ENCODE assay signal across 18 cellular contexts in the genomic region with DNA sequence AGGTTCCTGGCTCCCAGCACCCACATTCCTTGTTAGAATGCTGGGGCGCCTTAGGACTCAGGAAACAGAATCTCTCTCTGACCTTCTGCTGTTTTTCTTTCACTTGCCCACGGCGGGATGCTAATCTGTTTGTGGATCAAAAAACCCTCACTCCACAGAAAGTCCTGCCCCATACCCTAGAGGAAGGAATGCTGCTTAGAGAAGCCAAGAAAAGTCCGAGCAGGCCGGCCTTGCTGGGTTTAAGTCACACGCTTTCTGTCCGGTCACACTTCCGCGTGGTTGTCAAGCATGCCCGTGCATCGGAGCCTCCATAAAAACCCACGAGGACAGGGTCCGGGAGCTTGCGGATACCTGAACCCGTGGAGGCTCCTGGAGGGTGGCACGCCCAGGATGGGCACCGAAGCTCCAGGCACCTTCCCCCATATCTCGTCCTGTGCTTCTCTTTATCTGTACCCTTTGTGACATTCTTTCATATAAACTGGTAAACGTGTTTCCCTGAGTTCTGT.
DNase-seq lines count a peak whose midpoint lies in the region; ATAC-seq, FAIRE-seq and TF ChIP-seq lines count a peak whose summit lies in the region.
"Had no signal": no experiment of that assay in that cellular context is flagged by ENCODE, and none has a peak within 500 bp of the region (broad histone marks: within the 10 kb centered on the region; RNA-seq: fewer than 3 reads in every experiment).

No MANE protein-coding gene starts in this region.

- H3K27ac Mint-ChIP-seq in GM23338 = no peak overlapping the region
- no peak overlapping the region for H3K27ac Mint-ChIP-seq in T-helper 2 cell treated with Interferon-gamma antibody and Interleukin-4, amounts not matched to agents 5 μg/mL and 100 μg/mL, for 36 hours

- WGBS in heart left ventricle, 4 donors = 88 to 92% (median 90%) methylated on average over 19 of the region's 19 CpGs
- WGBS in small intestine, 3 donors = 59 to 81% (median 72%) methylated on average over 19 of the region's 19 CpGs

- TF ChIP-seq CTCF in heart left ventricle (IDR thresholded peaks at IDR 0.05) (no peak), GM23338 (conservative IDR thresholded peaks at IDR 0.05; ENCODE audit: low read depth in 2 of 2) (no peak)

- peak overlapping the region in 1 of 2 donors; percentile 1 for H3K9ac ChIP-seq in duodenal mucosa (ENCODE audit: low read depth in 1 of 2, low read length in 2 of 2)
- H3K9ac ChIP-seq: KMS-11 had no signal

- DNase-seq in heart left ventricle (no peak), Right ventricle myocardium superior (no peak), GM23338 (ENCODE audit: low spot score) (peak; percentile 34), small intestine (no peak)
- DNase-seq in activated T-cell treated with anti-CD3 and anti-CD28 coated beads, Interleukin-2, amount 50 U/mL, for 1 hour = no peak
- no peak for DNase-seq in T-helper 2 cell treated with Interferon-gamma antibody and Interleukin-4, amounts not matched to agents 5 μg/mL and 100 μg/mL, for 36 hours (ENCODE audit: low spot score)
- DNase-seq: 8988T, DMS 273 treated with DMSO at 0.1 percent for 48 hours, MM.1S, NCI-H1092 treated with DMSO at 0.1 percent for 48 hours, NCI-H226, NCI-H524 treated with DMSO at 0.1 percent for 48 hours, SHP77 treated with DMSO at 0.1 percent for 48 hours had no signal

- ATAC-seq in heart left ventricle = no peak
- ATAC-seq in Right ventricle myocardium superior (ENCODE audit: poor library complexity) = no peak
- peak; percentile 16 for ATAC-seq in GM23338
- no peak for ATAC-seq in SK-N-SH treated with all-trans-retinoic acid at 6 μM for 48 hours

- H3K36me3 Mint-ChIP-seq in GM23338 (ENCODE audit: low read depth) = no peaks in the 10 kb centered on the region
- no peaks in the 10 kb centered on the region for H3K36me3 Mint-ChIP-seq in T-helper 2 cell treated with Interferon-gamma antibody and Interleukin-4, amounts not matched to agents 5 μg/mL and 100 μg/mL, for 36 hours (ENCODE audit: low read depth)

- H3K36me3 ChIP-seq in heart left ventricle = no peaks in the 10 kb centered on the region
- H3K36me3 ChIP-seq in GM23338 (ENCODE audit: insufficient read depth) = no peaks in the 10 kb centered on the region
- no peaks in the 10 kb centered on the region for H3K36me3 ChIP-seq in duodenal mucosa (ENCODE audit: control insufficient read depth in 1 of 2, insufficient read depth in 2 of 2, low read length in 2 of 2)
- H3K36me3 ChIP-seq in small intestine (ENCODE audit: control insufficient read depth in 2 of 2, insufficient read depth in 2 of 2, low read length in 2 of 2) = no peaks in the 10 kb centered on the region

- H3K9me3 ChIP-seq in heart left ventricle = peaks cover 0 to 3% (median 0%) of the 10 kb centered on the region in 12 donors
- H3K9me3 ChIP-seq in duodenal mucosa (ENCODE audit: control insufficient read depth in 1 of 2, low read length in 2 of 2) = no peaks in the 10 kb centered on the region
- no peaks in the 10 kb centered on the region for H3K9me3 ChIP-seq in small intestine (ENCODE audit: control insufficient read depth, low read depth)

- FAIRE-seq in small intestine (lab: Jason Lieb, UNC) = no peak
- FAIRE-seq: H54, RCC 7860 had no signal

- H3K27me3 ChIP-seq in heart left ventricle (no peaks in the 10 kb centered on the region), GM23338 (ENCODE audit: insufficient read depth) (no peaks in the 10 kb centered on the region), duodenal mucosa (ENCODE audit: control insufficient read depth in 1 of 2, insufficient read depth in 2 of 2, low read length in 2 of 2) (no peaks in the 10 kb centered on the region), small intestine (ENCODE audit: control insufficient read depth in 2 of 2, insufficient read depth in 2 of 2, low read length in 2 of 2) (no peaks in the 10 kb centered on the region)

- H3K9me2 ChIP-seq in GM23338 (ENCODE audit: insufficient read depth) = no peaks in the 10 kb centered on the region

- no peak overlapping the region for H3K4me2 ChIP-seq in GM23338
- H3K4me2 ChIP-seq: KMS-11 had no signal

- H3K4me3 ChIP-seq in heart left ventricle (no peak overlapping the region), GM23338 (no peak overlapping the region), duodenal mucosa (ENCODE audit: low read depth in 1 of 2, low read length in 2 of 2) (peak overlapping the region in 1 of 2 donors; percentile 44), small intestine (ENCODE audit: low read depth in 1 of 2, low read length in 2 of 2) (no peak overlapping the region)

- H3F3A ChIP-seq in GM23338 (replicated peaks; ENCODE audit: low read depth) = no peaks in the 10 kb centered on the region

- H4K20me1 ChIP-seq in GM23338 (replicated peaks; ENCODE audit: insufficient read depth) = no peaks in the 10 kb centered on the region

- H3K4me1 ChIP-seq in heart left ventricle = peaks cover 0 to 6% (median 0%) of the 10 kb centered on the region in 12 donors
- H3K4me1 ChIP-seq in GM23338 (ENCODE audit: insufficient read depth) = 0 out of 2 replicates have a peak, but pooled peaks cover 3% of the 10 kb centered on the region
- peaks cover 22% of the 10 kb centered on the region in 2 donors for H3K4me1 ChIP-seq in duodenal mucosa (ENCODE audit: control insufficient read depth in 1 of 2, insufficient read depth in 2 of 2, low read length in 2 of 2)
- peaks cover 0 to 5% of the 10 kb centered on the region in 2 donors for H3K4me1 ChIP-seq in small intestine (ENCODE audit: control insufficient read depth in 2 of 2, insufficient read depth in 1 of 2, low read depth in 1 of 2, low read length in 1 of 2)

- H3K9me3 Mint-ChIP-seq in GM23338 = no peaks in the 10 kb centered on the region; the same call in 2 of the 3 replicates
- H3K9me3 Mint-ChIP-seq in T-helper 2 cell treated with Interferon-gamma antibody and Interleukin-4, amounts not matched to agents 5 μg/mL and 100 μg/mL, for 36 hours = no peaks in the 10 kb centered on the region

- H3K79me2 ChIP-seq in GM23338 (replicated peaks; ENCODE audit: insufficient read depth) = no peaks in the 10 kb centered on the region

- H2AFZ ChIP-seq in GM23338 = no peak overlapping the region

- H3K4me1 Mint-ChIP-seq in GM23338 = peaks cover 40% of the 10 kb centered on the region
- H3K4me1 Mint-ChIP-seq in T-helper 2 cell treated with Interferon-gamma antibody and Interleukin-4, amounts not matched to agents 5 μg/mL and 100 μg/mL, for 36 hours (ENCODE audit: low read depth) = no peaks in the 10 kb centered on the region

- intact Hi-C loops in heart left ventricle (cut with DNase I) = no loop called here
- intact Hi-C loops in Right ventricle myocardium superior (cut with DNase I) = no loop called here

- H3K27ac ChIP-seq in heart left ventricle (peak overlapping the region in 7 of 12 donors; percentile 60 to 83 (median 77)), GM23338 (ENCODE audit: low read depth) (no peak overlapping the region), duodenal mucosa (ENCODE audit: low read depth, low read length) (peak overlapping the region; percentile 76), small intestine (ENCODE audit: low read depth in 1 of 2, low read length in 1 of 2) (peak overlapping the region; percentile 95 to 96)
- H3K27ac ChIP-seq: KMS-11 had no signal

- peaks cover 14% of the 10 kb centered on the region for H3K27me3 Mint-ChIP-seq in GM23338 (ENCODE audit: insufficient read depth, low read depth, poor library complexity)
- no peaks in the 10 kb centered on the region for H3K27me3 Mint-ChIP-seq in T-helper 2 cell treated with Interferon-gamma antibody and Interleukin-4, amounts not matched to agents 5 μg/mL and 100 μg/mL, for 36 hours (ENCODE audit: low read depth)

- H3K4me3 Mint-ChIP-seq in GM23338 = no peak overlapping the region
- H3K4me3 Mint-ChIP-seq in T-helper 2 cell treated with Interferon-gamma antibody and Interleukin-4, amounts not matched to agents 5 μg/mL and 100 μg/mL, for 36 hours = no peak overlapping the region

- TF ChIP-seq POLR2A in heart left ventricle (IDR thresholded peaks at IDR 0.05) = no peak

TF ChIP-seq in SK-N-SH treated with all-trans-retinoic acid at 6 μM for 48 hours, 23 proteins besides CTCF, POLR2A, EP300 and RAD21:
- TF ChIP-seq ZNF70 (CRISPR knock-in tag; IDR thresholded peaks at IDR 0.05) = no peak
- no peak for TF ChIP-seq TCF4 (CRISPR knock-in tag; IDR thresholded peaks at IDR 0.05; ENCODE audit: borderline replicate concordance)
- TF ChIP-seq ISL1 (CRISPR knock-in tag; IDR thresholded peaks at IDR 0.05) = no peak
TF ChIP-seq in SK-N-SH treated with all-trans-retinoic acid at 6 μM for 48 hours: peak in this region for 0.
